In genomic region chr4:8440491-8441311, GRCh38 we compare ENCODE assay signal across 8 cellular contexts. TPM values are rescaled to one million over a fixed set of nuclear protein-coding genes. Genes with fewer than 3 reads are reported as not detected.
DNase-seq lines count a peak whose midpoint lies in the region; ATAC-seq lines count a peak whose summit lies in the region.

ACOX3 (minus strand) TSS chr4:8440723; CDS start chr4:8416521, 24,202 bp downstream.
TRMT44 (plus strand) TSS chr4:8440777; CDS start chr4:8440823, 46 bp downstream.

- H3K36me3 Mint-ChIP-seq in immature natural killer cell = no peaks in the 10 kb centered on the region

- DNase-seq in AG08396 (ENCODE audit: low spot score) (peak; percentile 94), NCI-H345 (lab: John Stamatoyannopoulos, UW) (peak; percentile 81), caudate nucleus (lab: John Stamatoyannopoulos, UW) (peak; percentile 9 to 93 (median 83)), immature natural killer cell (peak; percentile 95 to 96 (median 95)), smooth muscle cell of the brain vasculature (ENCODE audit: low read depth, low spot score) (peak; percentile 80)
- DNase-seq in activated CD4-positive, CD25-positive, alpha-beta regulatory T cell (lab: John Stamatoyannopoulos, UW) = peak; percentile 78 to 96 (median 93)

- peak within 1 kb of the TSS; percentile 99 to 100 (median 99) for H3K27ac Mint-ChIP-seq in immature natural killer cell

- peak within 1 kb of the TSS; percentile 92 for H3K27ac ChIP-seq in caudate nucleus (ENCODE audit: low read depth, low read length)

- H3K4me3 Mint-ChIP-seq in immature natural killer cell = peak within 1 kb of the TSS; percentile 96 to 100 (median 99)

- ATAC-seq in GM18873 (IDR thresholded peaks at IDR 0.05; ENCODE audit: low FRiP score, unreplicated experiment) (peak; percentile 64), HG03159 (IDR thresholded peaks at IDR 0.05; ENCODE audit: unreplicated experiment) (peak; percentile 90)

- peaks cover 69 to 81% of the 10 kb centered on the region in 2 donors for H3K4me1 Mint-ChIP-seq in immature natural killer cell

- H3K9me3 Mint-ChIP-seq in immature natural killer cell = no peaks in the 10 kb centered on the region

- peaks cover 3 to 15% (median 6%) of the 10 kb centered on the region in 3 donors for H3K27me3 Mint-ChIP-seq in immature natural killer cell (ENCODE audit: low read depth in 3 of 3)

RNA-seq across cellular contexts. Expression of gene ACOX3, which starts in this region (rescaled TPM):
- 10 to 100 TPM; 11.3 to 15.9 (median 15.8) TPM for polyA plus RNA-seq in immature natural killer cell

RNA-seq across cellular contexts. Expression of gene TRMT44, which starts in this region (rescaled TPM):
- 10 to 100 TPM in 1 of 3 donors, 1 to 10 TPM in 2; 2.6 to 15.6 (median 8.9) TPM for polyA plus RNA-seq in immature natural killer cell

Comparison
In these comparisons a context has a peak if more than half of its experiments do, and no peak if none do; other contexts are left out.
1. Peak in every context shown above with its lines: DNase-seq, ATAC-seq and H3K27ac ChIP-seq.